In genomic region chr19:14149509-14149994, GRCh38 we compare ENCODE assay signal across 8 cellular contexts. TPM values are rescaled to one million over a fixed set of nuclear protein-coding genes. Genes with fewer than 3 reads are reported as not detected.
A peak's percentile ranks its signal among the peaks of the same experiment; 100 is the strongest.
DNase-seq lines count a peak whose midpoint lies in the region; ATAC-seq, FAIRE-seq and TF ChIP-seq lines count a peak whose summit lies in the region.

No MANE protein-coding gene starts in this region.

- H3K9me3 ChIP-seq in KOPT-K1 (ENCODE audit: insufficient read depth, low read length, poor library complexity, severe bottlenecking) (no peaks in the 10 kb centered on the region), heart right ventricle (no peaks in the 10 kb centered on the region), small intestine (ENCODE audit: control insufficient read depth, low read depth) (no peaks in the 10 kb centered on the region), OCI-LY7 (ENCODE audit: low read length) (no peaks in the 10 kb centered on the region)

- no peak overlapping the region for H2AFZ ChIP-seq in OCI-LY7 (ENCODE audit: low read length)

- H3K4me1 ChIP-seq in heart right ventricle: peaks cover 2 to 47% (median 32%) of the 10 kb centered on the region in 9 donors
- no peaks in the 10 kb centered on the region for H3K4me1 ChIP-seq in small intestine (ENCODE audit: control insufficient read depth in 2 of 2, insufficient read depth in 1 of 2, low read depth in 1 of 2, low read length in 1 of 2)
- no peaks in the 10 kb centered on the region for H3K4me1 ChIP-seq in OCI-LY7 (ENCODE audit: insufficient read depth, low read length, poor library complexity, severe bottlenecking)

- H3K79me2 ChIP-seq in OCI-LY7 (ENCODE audit: insufficient read depth, low read depth, low read length): no peaks in the 10 kb centered on the region

- no TSS peak for BruUV-seq in OCI-LY7 (replicated peaks; lab: Mats Ljungman, UMichigan)

- H3K4me1 Mint-ChIP-seq in activated naive CD4-positive, alpha-beta T cell treated with anti-CD3 and anti-CD28 coated beads, Interleukin-2, amount 10 ng/mL, durations not matched to agents 7 days and 5 days: peaks cover 55% of the 10 kb centered on the region

- H3K36me3 ChIP-seq in KOPT-K1 (ENCODE audit: insufficient read depth, low read length) (no peaks in the 10 kb centered on the region), heart right ventricle (peaks cover 0 to 25% (median 0%) of the 10 kb centered on the region in 9 donors), small intestine (ENCODE audit: control insufficient read depth in 2 of 2, insufficient read depth in 2 of 2, low read length in 2 of 2) (no peaks in the 10 kb centered on the region), OCI-LY7 (ENCODE audit: insufficient read depth, low read length) (no peaks in the 10 kb centered on the region)

- TF ChIP-seq CTCF in heart right ventricle (IDR thresholded peaks at IDR 0.05): no peak
- no peak for TF ChIP-seq CTCF in OCI-LY7 (conservative IDR thresholded peaks at IDR 0.05; ENCODE audit: low read length)

- intact Hi-C loops in heart right ventricle (cut with DNase I) (loop anchor here (2.0 to 10.0 kb wide), 11 partner anchors 47 to 335 kb away; partner anchors contain the start of genes DDX39A (in 2 of the 10) and ADGRL1 (in 1 of the 10)), OCI-LY7 (cut with micrococcal nuclease; ENCODE audit: unreplicated experiment) (no loop called here)

- 21 to 44% methylated on average over 21 of the region's 21 CpGs for WGBS in heart right ventricle, 2 donors
- WGBS in small intestine, 3 donors: 13 to 52% (median 21%) methylated on average over 18 to 21 of the region's 21 CpGs

- H3K27me3 ChIP-seq in heart right ventricle: no peaks in the 10 kb centered on the region
- H3K27me3 ChIP-seq in small intestine (ENCODE audit: control insufficient read depth in 2 of 2, insufficient read depth in 2 of 2, low read length in 2 of 2): no peaks in the 10 kb centered on the region

- peaks cover 8% of the 10 kb centered on the region for H3K36me3 Mint-ChIP-seq in activated naive CD4-positive, alpha-beta T cell treated with anti-CD3 and anti-CD28 coated beads, Interleukin-2, amount 10 ng/mL, durations not matched to agents 7 days and 5 days

- POLR2A ChIA-PET in OCI-LY7 (lab: Charles Lee): no interaction called here

- peak overlapping the region in 9 of 10 donors; percentile 15 to 41 (median 31) for H3K4me3 ChIP-seq in heart right ventricle
- no peak overlapping the region for H3K4me3 ChIP-seq in small intestine (ENCODE audit: low read depth in 1 of 2, low read length in 2 of 2)
- H3K4me3 ChIP-seq in OCI-LY7 (ENCODE audit: low read depth, low read length, poor library complexity, severe bottlenecking): no peak overlapping the region

- no peak for FAIRE-seq in small intestine (lab: Jason Lieb, UNC)

- H3K27ac ChIP-seq in KOPT-K1 (ENCODE audit: low read depth, low read length, poor library complexity, severe bottlenecking) (peak overlapping the region; percentile 59), heart right ventricle (peak overlapping the region; percentile 54 to 90 (median 86)), small intestine (ENCODE audit: low read depth in 1 of 2, low read length in 1 of 2) (peak overlapping the region in 1 of 2 donors; percentile 36), OCI-LY7 (ENCODE audit: low read depth, low read length, poor library complexity, severe bottlenecking) (no peak overlapping the region)

- H3K4me2 ChIP-seq in OCI-LY7 (ENCODE audit: low read length): no peak overlapping the region

- no peaks in the 10 kb centered on the region for H4K20me1 ChIP-seq in OCI-LY7 (ENCODE audit: insufficient read depth, low read length)

- H3K9me2 ChIP-seq in OCI-LY7 (ENCODE audit: insufficient read depth, low read length): no peaks in the 10 kb centered on the region

- peak overlapping the region; percentile 81 for H3K4me3 Mint-ChIP-seq in activated naive CD4-positive, alpha-beta T cell treated with anti-CD3 and anti-CD28 coated beads, Interleukin-2, amount 10 ng/mL, durations not matched to agents 7 days and 5 days

- peak overlapping the region; percentile 96 for H3K27ac Mint-ChIP-seq in activated naive CD4-positive, alpha-beta T cell treated with anti-CD3 and anti-CD28 coated beads, Interleukin-2, amount 10 ng/mL, durations not matched to agents 7 days and 5 days

- no peaks in the 10 kb centered on the region for H3K27me3 Mint-ChIP-seq in activated naive CD4-positive, alpha-beta T cell treated with anti-CD3 and anti-CD28 coated beads, Interleukin-2, amount 10 ng/mL, durations not matched to agents 7 days and 5 days

- ATAC-seq in heart right ventricle: peak; percentile 49 to 82 (median 74)
- ATAC-seq in GM21717 (IDR thresholded peaks at IDR 0.05; ENCODE audit: unreplicated experiment): no peak
- no peak for ATAC-seq in GM18873 (IDR thresholded peaks at IDR 0.05; ENCODE audit: low FRiP score, unreplicated experiment)

- H3K9me3 Mint-ChIP-seq in activated naive CD4-positive, alpha-beta T cell treated with anti-CD3 and anti-CD28 coated beads, Interleukin-2, amount 10 ng/mL, durations not matched to agents 7 days and 5 days: no peaks in the 10 kb centered on the region

- peak; percentile 76 for DNase-seq in activated naive CD4-positive, alpha-beta T cell treated with anti-CD3 and anti-CD28 coated beads, Interleukin-2, amount 10 ng/mL, durations not matched to agents 7 days and 5 days
- DNase-seq in heart right ventricle (peak; percentile 77 to 87), small intestine (peak; percentile 27), OCI-LY7 (ENCODE audit: low spot score) (no peak), NCI-H524 (lab: John Stamatoyannopoulos, UW) (no peak)

- CTCF ChIA-PET in activated naive CD4-positive, alpha-beta T cell treated with anti-CD3 and anti-CD28 coated beads, Interleukin-2, amount 10 ng/mL, durations not matched to agents 7 days and 5 days (lab: Charles Lee): interaction anchor here (1.0 to 2.0 kb wide), 4 partner anchors 13 to 323 kb away, joined by 3 to 11 read pairs (median 6); partner anchors contain the start of gene ASF1B
- CTCF ChIA-PET in OCI-LY7 (lab: Charles Lee; ENCODE audit: unreplicated experiment): no interaction called here

RNA-seq across cellular contexts. Expression of gene ASF1B, which starts 13.2 kb away (rescaled TPM):
- total RNA-seq in heart right ventricle: 1 to 10 TPM in 3 of 10 donors, under 1 TPM in 7; 0.17 to 5.6 (median 0.63) TPM
- under 1 TPM; 0.59 to 0.90 TPM for polyA plus RNA-seq in heart right ventricle
- 10 to 100 TPM in 1 of 3 donors, 1 to 10 TPM in 2; 3.1 to 26.2 (median 5.1) TPM for polyA plus RNA-seq in small intestine
- 115 and 202 TPM in 2 replicates for total RNA-seq in OCI-LY7 (2014; rRNA removed; shearing (Covaris generic))
- total RNA-seq in OCI-LY7 (2022): 139 and 143 TPM in 2 replicates

RNA-seq across cellular contexts. Expression of gene PRKACA, which starts 32.0 kb away (rescaled TPM):
- total RNA-seq in heart right ventricle (100 to 1,000 TPM; 473 to 691 (median 518) TPM), OCI-LY7 (2022) (62.0 and 63.7 TPM in 2 replicates)
- polyA plus RNA-seq in heart right ventricle (100 to 1,000 TPM; 196 to 214 TPM), small intestine (10 to 100 TPM; 34.7 to 51.3 (median 37.0) TPM)
- 18.0 and 21.1 TPM in 2 replicates for total RNA-seq in OCI-LY7 (2014; rRNA removed; shearing (Covaris generic))

RNA-seq across cellular contexts. Expression of gene ADGRL1, which starts 56.4 kb away (rescaled TPM):
- total RNA-seq in heart right ventricle (10 to 100 TPM in 9 of 10 donors, 1 to 10 TPM in 1; 9.0 to 31.9 (median 13.1) TPM), OCI-LY7 (2022) (8.1 and 8.2 TPM in 2 replicates)
- polyA plus RNA-seq in heart right ventricle (10 to 100 TPM in 1 of 2 donors, 1 to 10 TPM in 1; 5.1 to 12.5 TPM), small intestine (10 to 100 TPM; 11.1 to 22.7 (median 13.4) TPM)
- 2.6 and 5.0 TPM in 2 replicates for total RNA-seq in OCI-LY7 (2014; rRNA removed; shearing (Covaris generic))

RNA-seq across cellular contexts. Expression of gene SAMD1, which starts 59.0 kb away (rescaled TPM):
- total RNA-seq in heart right ventricle (10 to 100 TPM; 26.7 to 53.0 (median 33.7) TPM), OCI-LY7 (2022) (124 and 128 TPM in 2 replicates)
- polyA plus RNA-seq in heart right ventricle (10 to 100 TPM; 34.4 to 55.3 TPM), small intestine (10 to 100 TPM; 19.7 to 45.4 (median 29.2) TPM)
- 116 and 128 TPM in 2 replicates for total RNA-seq in OCI-LY7 (2014; rRNA removed; shearing (Covaris generic))

Comparison
In these comparisons a context has a peak if more than half of its experiments do, and no peak if none do; other contexts are left out.
1. DNase-seq: peak in activated naive CD4-positive, alpha-beta T cell treated with anti-CD3 and anti-CD28 coated beads, Interleukin-2, amount 10 ng/mL, durations not matched to agents 7 days and 5 days (single experiment), heart right ventricle (2 of 2) and small intestine (single experiment); none in OCI-LY7 (single experiment) and NCI-H524 (0 of 2).
2. ATAC-seq: peak in heart right ventricle (8 of 8); none in GM21717 (single experiment) and GM18873 (single experiment).
3. H3K4me3 ChIP-seq: peak in heart right ventricle (9 of 10); none in small intestine (0 of 2) and OCI-LY7 (single experiment).
4. RNA of gene ASF1B, which starts 13.2 kb away (total RNA-seq): 115 to 202 TPM in OCI-LY7; 0.17 to 5.6 TPM in heart right ventricle; every median in the first group is over 10 times any median in the second.
5. RNA of gene PRKACA, which starts 32.0 kb away (total RNA-seq): 473 to 691 TPM in heart right ventricle; 18.0 to 63.7 TPM in OCI-LY7; every median in the first group is over 4 times any median in the second.